Comparison of ENCODE assay signal across 9 cellular contexts in the genomic region with DNA sequence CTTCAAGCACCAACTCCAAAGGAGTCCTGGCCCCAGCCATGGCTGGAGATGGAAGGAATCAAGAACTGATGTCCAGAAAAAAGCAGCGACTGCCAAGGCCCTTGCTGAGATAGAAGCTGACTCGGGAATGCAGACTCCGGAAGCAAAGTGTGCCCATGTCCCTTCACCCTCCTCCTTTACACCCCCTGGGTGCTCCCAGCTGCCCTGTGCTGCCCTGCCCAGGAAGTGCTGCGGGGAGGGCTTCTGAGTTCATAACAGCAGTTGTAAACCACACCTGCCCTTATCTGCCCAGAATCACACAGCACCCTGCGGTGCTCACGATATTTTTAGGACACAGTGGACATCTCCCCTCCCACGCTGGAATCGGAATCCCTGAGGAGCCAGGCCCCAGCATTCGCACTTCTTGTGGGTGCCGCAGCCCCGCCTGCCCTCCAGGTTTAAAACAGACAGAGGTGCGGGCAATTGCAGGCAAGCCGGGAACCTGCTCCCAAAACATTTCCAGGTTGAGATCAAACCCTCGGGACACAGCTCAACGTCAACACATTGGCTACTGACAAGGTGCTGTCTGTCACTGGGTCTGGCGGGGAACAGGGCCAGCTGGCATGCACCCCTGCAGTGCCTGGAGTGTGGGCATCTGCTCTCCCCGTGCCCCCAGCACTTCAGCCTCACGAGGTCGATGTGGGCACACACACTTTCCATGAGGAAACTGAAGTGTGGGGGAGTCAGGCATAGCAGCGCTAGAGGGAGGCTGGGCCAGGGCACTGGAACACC. TPM values are rescaled to one million over a fixed set of nuclear protein-coding genes. Genes with fewer than 3 reads are reported as not detected.
DNase-seq lines count a peak whose midpoint lies in the region; ATAC-seq and TF ChIP-seq lines count a peak whose summit lies in the region.
"Had no signal": no experiment of that assay in that cellular context is flagged by ENCODE, and none has a peak within 500 bp of the region (broad histone marks: within the 10 kb centered on the region; RNA-seq: fewer than 3 reads in every experiment).

No MANE protein-coding gene starts in this region.

- H3K27me3 Mint-ChIP-seq in activated CD4-positive, alpha-beta memory T cell treated with anti-CD3 and anti-CD28 coated beads, Interleukin-2, amount 10 ng/mL, durations not matched to agents 7 days and 5 days, result no peaks in the 10 kb centered on the region
- H3K27me3 Mint-ChIP-seq in GM23338 (ENCODE audit: insufficient read depth, low read depth, poor library complexity), result peaks cover 14% of the 10 kb centered on the region

- H3K4me1 ChIP-seq in BLaER1, result peaks cover 100% of the 10 kb centered on the region
- H3K4me1 ChIP-seq in lung (ENCODE audit: control insufficient read depth in 2 of 2, insufficient read depth in 2 of 2, low read length in 2 of 2), result peaks cover 19 to 42% of the 10 kb centered on the region in 2 donors
- H3K4me1 ChIP-seq in GM23338 (ENCODE audit: insufficient read depth), result peaks cover 20% of the 10 kb centered on the region; the same call in 1 of the 2 replicates
- peaks cover 23% of the 10 kb centered on the region for H3K4me1 ChIP-seq in mesenchymal stem cell (ENCODE audit: control insufficient read depth, insufficient read depth, low read depth, low read length)

- peak; percentile 38 for DNase-seq in KBM-7
- DNase-seq in activated CD4-positive, alpha-beta memory T cell treated with anti-CD3 and anti-CD28 coated beads, Interleukin-2, amount 10 ng/mL, durations not matched to agents 7 days and 5 days, result peak; percentile 56
- no peak for DNase-seq in lung (ENCODE audit: low spot score)
- DNase-seq in GM23338 (ENCODE audit: low spot score), result no peak
- DNase-seq in activated CD4-positive, CD25-positive, alpha-beta regulatory T cell (lab: John Stamatoyannopoulos, UW), result no peak
- DNase-seq in mesenchymal stem cell, result no peak
- DNase-seq: activated CD4-positive, alpha-beta T cell treated with anti-CD3 and anti-CD28 coated beads for 4 hours had no signal

- no peak overlapping the region for H2BK12ac ChIP-seq in mesenchymal stem cell (ENCODE audit: low read length in 2 of 2)

- H3K79me2 ChIP-seq in GM23338 (replicated peaks; ENCODE audit: insufficient read depth), result peaks cover 34% of the 10 kb centered on the region

- H3K9me3 Mint-ChIP-seq in activated CD4-positive, alpha-beta memory T cell treated with anti-CD3 and anti-CD28 coated beads, Interleukin-2, amount 10 ng/mL, durations not matched to agents 7 days and 5 days, result no peaks in the 10 kb centered on the region
- peaks cover 3% of the 10 kb centered on the region; the same call in 1 of the 3 replicates for H3K9me3 Mint-ChIP-seq in GM23338

- H3F3A ChIP-seq in GM23338 (replicated peaks; ENCODE audit: low read depth), result no peaks in the 10 kb centered on the region

- H3K36me3 Mint-ChIP-seq in activated CD4-positive, alpha-beta memory T cell treated with anti-CD3 and anti-CD28 coated beads, Interleukin-2, amount 10 ng/mL, durations not matched to agents 7 days and 5 days (ENCODE audit: low read depth), result peaks cover 9% of the 10 kb centered on the region
- H3K36me3 Mint-ChIP-seq in GM23338 (ENCODE audit: low read depth), result peaks cover 6% of the 10 kb centered on the region; the same call in 2 of the 3 replicates

- no peak overlapping the region for H2AFZ ChIP-seq in GM23338
- H2AFZ ChIP-seq in mesenchymal stem cell (ENCODE audit: low read depth, low read length), result no peak overlapping the region

- POLR2A ChIA-PET in activated CD4-positive, alpha-beta memory T cell treated with anti-CD3 and anti-CD28 coated beads, Interleukin-2, amount 10 ng/mL, durations not matched to agents 7 days and 5 days (lab: Charles Lee), result no interaction called here

- no peak overlapping the region for H4K91ac ChIP-seq in mesenchymal stem cell (ENCODE audit: low read length)

- TF ChIP-seq CTCF in lung (IDR thresholded peaks at IDR 0.05; ENCODE audit: control extremely low read depth, extremely low read depth), result no peak
- no peak for TF ChIP-seq CTCF in GM23338 (conservative IDR thresholded peaks at IDR 0.05; ENCODE audit: low read depth in 2 of 2)

- no peak overlapping the region for H3K18ac ChIP-seq in mesenchymal stem cell (ENCODE audit: low read depth in 1 of 2, low read length in 2 of 2)

- H3K9ac ChIP-seq in BLaER1 (peak overlapping the region; percentile 65), mesenchymal stem cell (ENCODE audit: low read length) (no peak overlapping the region)

- peak overlapping the region; percentile 53 for H3K4me3 ChIP-seq in BLaER1
- H3K4me3 ChIP-seq in lung, result no peak overlapping the region
- no peak overlapping the region for H3K4me3 ChIP-seq in GM23338
- H3K4me3 ChIP-seq in mesenchymal stem cell (ENCODE audit: insufficient read depth in 1 of 2, low read depth in 1 of 2, low read length in 2 of 2), result no peak overlapping the region

- no peak overlapping the region for H2BK5ac ChIP-seq in mesenchymal stem cell (ENCODE audit: low read depth, low read length, poor library complexity, severe bottlenecking)

- H3K27ac ChIP-seq in BLaER1 (peak overlapping the region; percentile 87), lung (ENCODE audit: low read depth in 1 of 2, low read length in 1 of 2) (peak overlapping the region; percentile 21 to 49), GM23338 (ENCODE audit: low read depth) (no peak overlapping the region), mesenchymal stem cell (ENCODE audit: low read length, poor library complexity, severe bottlenecking) (no peak overlapping the region)

- H3K4me2 ChIP-seq in BLaER1, result peak overlapping the region; percentile 94
- H3K4me2 ChIP-seq in GM23338, result no peak overlapping the region
- H3K4me2 ChIP-seq in mesenchymal stem cell (ENCODE audit: low read length, poor library complexity, severe bottlenecking), result no peak overlapping the region

- H2BK15ac ChIP-seq in mesenchymal stem cell (ENCODE audit: low read depth, poor library complexity, severe bottlenecking), result no peak overlapping the region

- H2BK120ac ChIP-seq in mesenchymal stem cell (ENCODE audit: low read depth, low read length), result no peak overlapping the region

- 30 to 37% methylated on average over 20 of the region's 20 CpGs for WGBS in lung, 2 donors
- 90% methylated on average over 20 of the region's 20 CpGs for whole genome bisulfite sequencing in mesenchymal stem cell

- H3K36me3 ChIP-seq in BLaER1, result 0 out of 2 replicates have a peak, but pooled peaks cover 4% of the 10 kb centered on the region
- H3K36me3 ChIP-seq in lung (ENCODE audit: control insufficient read depth in 2 of 2, insufficient read depth in 2 of 2, low read length in 2 of 2), result peaks cover 0 to 8% of the 10 kb centered on the region in 2 donors
- no peaks in the 10 kb centered on the region for H3K36me3 ChIP-seq in GM23338 (ENCODE audit: insufficient read depth)
- peaks cover 0 to 11% of the 10 kb centered on the region in 2 experiments for H3K36me3 ChIP-seq in mesenchymal stem cell (ENCODE audit: control insufficient read depth in 1 of 2, insufficient read depth in 2 of 2, low read depth in 1 of 2, low read length in 2 of 2)

- no peak overlapping the region for H3K4ac ChIP-seq in mesenchymal stem cell (ENCODE audit: low read depth in 1 of 2, low read length in 2 of 2)

- no peak overlapping the region for H3K14ac ChIP-seq in mesenchymal stem cell (ENCODE audit: low read length in 2 of 2)

- H3K4me3 Mint-ChIP-seq in activated CD4-positive, alpha-beta memory T cell treated with anti-CD3 and anti-CD28 coated beads, Interleukin-2, amount 10 ng/mL, durations not matched to agents 7 days and 5 days, result no peak overlapping the region
- no peak overlapping the region for H3K4me3 Mint-ChIP-seq in GM23338

- in situ Hi-C loops in KBM-7 (cut with MboI; ENCODE audit: low pct_unique_long_range_greater_than_20kb, low sequenced_read_pairs), result no loop called here

- no peak overlapping the region for H3K23ac ChIP-seq in mesenchymal stem cell (ENCODE audit: low read length in 2 of 2)

- H3K9me2 ChIP-seq in GM23338 (ENCODE audit: insufficient read depth), result no peaks in the 10 kb centered on the region

- H3K79me1 ChIP-seq in mesenchymal stem cell (replicated peaks; ENCODE audit: low read length, poor library complexity, severe bottlenecking), result no peaks in the 10 kb centered on the region

- peaks cover 46% of the 10 kb centered on the region for H3K4me1 Mint-ChIP-seq in activated CD4-positive, alpha-beta memory T cell treated with anti-CD3 and anti-CD28 coated beads, Interleukin-2, amount 10 ng/mL, durations not matched to agents 7 days and 5 days
- peaks cover 42% of the 10 kb centered on the region for H3K4me1 Mint-ChIP-seq in GM23338

- no peaks in the 10 kb centered on the region for H3K9me3 ChIP-seq in BLaER1
- H3K9me3 ChIP-seq in lung (ENCODE audit: control insufficient read depth in 2 of 2, insufficient read depth in 1 of 2, low read length in 1 of 2), result no peaks in the 10 kb centered on the region
- H3K9me3 ChIP-seq in mesenchymal stem cell (ENCODE audit: control insufficient read depth, low read length), result no peaks in the 10 kb centered on the region

- CTCF ChIA-PET in activated CD4-positive, alpha-beta memory T cell treated with anti-CD3 and anti-CD28 coated beads, Interleukin-2, amount 10 ng/mL, durations not matched to agents 7 days and 5 days (lab: Charles Lee), result interaction anchor here (1.2 kb wide), 1 partner anchor 69 kb away, joined by 3 read pairs; no protein-coding TSS in a partner anchor

- no peak overlapping the region for H2AK5ac ChIP-seq in mesenchymal stem cell (ENCODE audit: low read length, severe bottlenecking)

- H3K27me3 ChIP-seq in BLaER1, result no peaks in the 10 kb centered on the region
- no peaks in the 10 kb centered on the region for H3K27me3 ChIP-seq in lung (ENCODE audit: control insufficient read depth, insufficient read depth)
- H3K27me3 ChIP-seq in GM23338 (ENCODE audit: insufficient read depth), result no peaks in the 10 kb centered on the region
- peaks cover 0 to 19% of the 10 kb centered on the region in 2 experiments for H3K27me3 ChIP-seq in mesenchymal stem cell (ENCODE audit: control insufficient read depth in 1 of 2, insufficient read depth in 1 of 2, low read length in 2 of 2)

- ATAC-seq in lung (ENCODE audit: insufficient read depth, low FRiP score) (no peak), GM23338 (no peak), GM21529 (IDR thresholded peaks at IDR 0.05; ENCODE audit: unreplicated experiment) (no peak)

- no peak overlapping the region for H4K8ac ChIP-seq in mesenchymal stem cell (ENCODE audit: low read length)

- H4K20me1 ChIP-seq in BLaER1 (peaks cover 23% of the 10 kb centered on the region), GM23338 (replicated peaks; ENCODE audit: insufficient read depth) (no peaks in the 10 kb centered on the region)

- peak overlapping the region; percentile 42 for H3K27ac Mint-ChIP-seq in activated CD4-positive, alpha-beta memory T cell treated with anti-CD3 and anti-CD28 coated beads, Interleukin-2, amount 10 ng/mL, durations not matched to agents 7 days and 5 days
- H3K27ac Mint-ChIP-seq in GM23338, result no peak overlapping the region

RNA-seq across cellular contexts. Expression of gene RAB20, which starts 36.9 kb away (rescaled TPM):
- 1 to 10 TPM; 6.9 to 7.2 TPM for total RNA-seq in activated CD4-positive, alpha-beta memory T cell treated with anti-CD3 and anti-CD28 coated beads, Interleukin-2, amount 10 ng/mL, durations not matched to agents 7 days and 5 days
- total RNA-seq in lung, result 10 to 100 TPM; 42.9 to 47.9 TPM
- polyA plus RNA-seq in lung, result 100 to 1,000 TPM in 1 of 2 donors, 10 to 100 TPM in 1; 35.8 to 118 TPM
- 26.6 and 32.1 TPM in 2 replicates for total RNA-seq in GM23338 (2014; rRNA removed; shearing (Covaris generic))
- 11.8 and 12.3 TPM in 2 replicates for polyA plus RNA-seq in GM23338 (2016; fragmentation: Nextera tagmentation; extraction: Ambion mirVana)
- polyA plus RNA-seq in mesenchymal stem cell (2013, experiment 1 of 2), result 5.1 TPM
- polyA plus RNA-seq in mesenchymal stem cell (2013, experiment 2 of 2), result 5.2 TPM

Comparison
In these comparisons a context has a peak if more than half of its experiments do, and no peak if none do; other contexts are left out.
1. H3K27ac ChIP-seq: peak in BLaER1 (single experiment) and lung (2 of 2); none in GM23338 (single experiment) and mesenchymal stem cell (single experiment).
2. DNase-seq: peak in KBM-7 (single experiment) and activated CD4-positive, alpha-beta memory T cell treated with anti-CD3 and anti-CD28 coated beads, Interleukin-2, amount 10 ng/mL, durations not matched to agents 7 days and 5 days (single experiment); none in lung (single experiment), GM23338 (single experiment), activated CD4-positive, CD25-positive, alpha-beta regulatory T cell (0 of 4) and mesenchymal stem cell (single experiment).